In genomic region chr7:1085910-1086421, GRCh38 we compare ENCODE assay signal across 16 cellular contexts. TPM values are rescaled to one million over a fixed set of nuclear protein-coding genes. Genes with fewer than 3 reads are reported as not detected.
A peak's percentile ranks its signal among the peaks of the same experiment; 100 is the strongest.
DNase-seq lines count a peak whose midpoint lies in the region; ATAC-seq and TF ChIP-seq lines count a peak whose summit lies in the region.
"Had no signal": no experiment of that assay in that cellular context is flagged by ENCODE, and none has a peak within 500 bp of the region (broad histone marks: within the 10 kb centered on the region; RNA-seq: fewer than 3 reads in every experiment).

No MANE protein-coding gene starts in this region.

- H3K9me3 ChIP-seq in PC-3 (ENCODE audit: low read length): no peaks in the 10 kb centered on the region
- H3K9me3 ChIP-seq in thoracic aorta: no peaks in the 10 kb centered on the region
- H3K9me3 ChIP-seq in colonic mucosa: no peaks in the 10 kb centered on the region
- no peaks in the 10 kb centered on the region for H3K9me3 ChIP-seq in right atrium auricular region
- H3K9me3 ChIP-seq: psoas muscle had no signal

- H3K36me3 Mint-ChIP-seq in Calu3 (ENCODE audit: insufficient read depth, unreplicated experiment): peaks cover 8% of the 10 kb centered on the region

- no peaks in the 10 kb centered on the region for H3K9me2 ChIP-seq in PC-3 (replicated peaks; ENCODE audit: low read length)

- in situ Hi-C loops in GM13977 (cut with MboI; ENCODE audit: low pct_unique_long_range_greater_than_20kb, low sequenced_read_pairs, unreplicated experiment): loop anchor here (10.0 kb wide), 1 partner anchor 49 kb away; a partner anchor contains a TSS

- intact Hi-C loops in PC-3 (cut with micrococcal nuclease): loop anchor here (2.0 to 5.0 kb wide), 2 partner anchors 59 to 91 kb away; no protein-coding TSS in a partner anchor
- intact Hi-C loops in colonic mucosa (cut with DNase I): loop anchor here (5.0 kb wide), 2 partner anchors 76 to 91 kb away; partner anchors contain the start of gene ZFAND2A
- intact Hi-C loops in Calu3 (cut with micrococcal nuclease; ENCODE audit: unreplicated experiment): no loop called here

- H3K9me3 Mint-ChIP-seq in Calu3 (ENCODE audit: low read depth, unreplicated experiment): no peaks in the 10 kb centered on the region
- H3K9me3 Mint-ChIP-seq: activated naive CD4-positive, alpha-beta T cell treated with anti-CD3 and anti-CD28 coated beads for 36 hours; CD4-positive, alpha-beta T cell; T-helper 2 cell treated with Interferon-gamma antibody and Interleukin-4, amounts not matched to agents 5 μg/mL and 100 μg/mL, for 36 hours had no signal

- POLR2A ChIA-PET in PC-3 (lab: Charles Lee; ENCODE audit: unreplicated experiment): no interaction called here

- H3K27me3 ChIP-seq in PC-3 (ENCODE audit: low read length) (no peaks in the 10 kb centered on the region), thoracic aorta (replicated peaks; ENCODE audit: insufficient read depth) (no peaks in the 10 kb centered on the region), colonic mucosa (no peaks in the 10 kb centered on the region), right atrium auricular region (no peaks in the 10 kb centered on the region)

- BruUV-seq in PC-3 (replicated peaks; lab: Mats Ljungman, UMichigan) (no TSS peak), Calu3 (replicated peaks; lab: Mats Ljungman, UMichigan) (no TSS peak)

- H3K4me2 ChIP-seq in PC-3 (ENCODE audit: low read length): peak overlapping the region; percentile 88

- H3F3A ChIP-seq in PC-3 (ENCODE audit: low read length, unreplicated experiment): no peaks in the 10 kb centered on the region

- H3K9ac ChIP-seq in PC-3 (ENCODE audit: low read length) (no peak overlapping the region; the same call in 1 of the 2 replicates), colonic mucosa (ENCODE audit: low read depth in 2 of 2, low read length in 2 of 2) (no peak overlapping the region)

- TF ChIP-seq CTCF in GM13977 (IDR thresholded peaks at IDR 0.05; ENCODE audit: extremely low read depth, insufficient read depth, missing control alignments): peak; percentile 1
- no peak for TF ChIP-seq CTCF in PC-3 (conservative IDR thresholded peaks at IDR 0.05; ENCODE audit: low read depth, low read length)
- TF ChIP-seq CTCF in thoracic aorta (IDR thresholded peaks at IDR 0.05): no peak
- TF ChIP-seq CTCF in colonic mucosa (IDR thresholded peaks at IDR 0.05): no peak
- no peak for TF ChIP-seq CTCF in Calu3 (IDR thresholded peaks at IDR 0.05; ENCODE audit: unreplicated experiment)
- no peak for TF ChIP-seq CTCF in right atrium auricular region (IDR thresholded peaks at IDR 0.05)

- H3K4me1 Mint-ChIP-seq in Calu3 (ENCODE audit: low read depth, unreplicated experiment): peaks cover 17% of the 10 kb centered on the region

- no peaks in the 10 kb centered on the region for H4K20me1 ChIP-seq in PC-3 (ENCODE audit: low read length)

- peaks cover 31% of the 10 kb centered on the region for H3K4me1 ChIP-seq in PC-3 (ENCODE audit: insufficient read depth, low read length)
- peaks cover 16 to 38% of the 10 kb centered on the region in 2 donors for H3K4me1 ChIP-seq in thoracic aorta (ENCODE audit: control insufficient read depth in 1 of 2, low read depth in 2 of 2)
- H3K4me1 ChIP-seq in colonic mucosa: no peaks in the 10 kb centered on the region
- peaks cover 0 to 48% of the 10 kb centered on the region in 2 donors for H3K4me1 ChIP-seq in right atrium auricular region

- H3K79me2 ChIP-seq in PC-3 (ENCODE audit: low read length): peaks cover 5% of the 10 kb centered on the region

- H3K27me3 Mint-ChIP-seq in Calu3 (ENCODE audit: unreplicated experiment): no peaks in the 10 kb centered on the region
- H3K27me3 Mint-ChIP-seq: CD4-positive, alpha-beta T cell had no signal

- H2AFZ ChIP-seq in PC-3 (ENCODE audit: low read length): no peak overlapping the region

- H3K4me3 ChIP-seq in PC-3 (ENCODE audit: low read length) (no peak overlapping the region), thoracic aorta (peak overlapping the region; percentile 67), colonic mucosa (no peak overlapping the region), right atrium auricular region (no peak overlapping the region)

- DNase-seq in GM13977 (ENCODE audit: low spot score): no peak
- DNase-seq in PC-3: peak; percentile 7
- peak; percentile 68 for DNase-seq in foreskin melanocyte
- no peak for DNase-seq in thoracic aorta (ENCODE audit: low spot score)
- no peak for DNase-seq in colonic mucosa
- DNase-seq in Calu3: no peak
- DNase-seq in right atrium auricular region (ENCODE audit: low spot score): no peak
- DNase-seq: activated CD4-positive, CD25-positive, alpha-beta regulatory T cell treated with anti-CD3 and anti-CD28 coated beads, Interleukin-2, amount 50 U/mL, for 72 hours; GDM1; left ventricle myocardium superior; psoas muscle had no signal

- H3K36me3 ChIP-seq in PC-3 (ENCODE audit: low read depth, low read length) (no peaks in the 10 kb centered on the region), thoracic aorta (no peaks in the 10 kb centered on the region), colonic mucosa (no peaks in the 10 kb centered on the region), right atrium auricular region (no peaks in the 10 kb centered on the region)

- no peak overlapping the region for H3K4me3 Mint-ChIP-seq in Calu3 (ENCODE audit: low read depth, unreplicated experiment)
- H3K4me3 Mint-ChIP-seq: activated naive CD4-positive, alpha-beta T cell treated with anti-CD3 and anti-CD28 coated beads for 36 hours had no signal

- H3K27ac ChIP-seq in PC-3 (ENCODE audit: low read length) (no peak overlapping the region), thoracic aorta (peak overlapping the region; percentile 13 to 38), colonic mucosa (no peak overlapping the region), right atrium auricular region (no peak overlapping the region)
- H3K27ac ChIP-seq: psoas muscle had no signal

- no peak overlapping the region for H3K27ac Mint-ChIP-seq in Calu3 (ENCODE audit: unreplicated experiment)
- H3K27ac Mint-ChIP-seq: activated naive CD4-positive, alpha-beta T cell treated with anti-CD3 and anti-CD28 coated beads for 36 hours; CD4-positive, alpha-beta T cell; T-helper 2 cell treated with Interferon-gamma antibody and Interleukin-4, amounts not matched to agents 5 μg/mL and 100 μg/mL, for 36 hours had no signal

- ATAC-seq in PC-3 (no peak), thoracic aorta (ENCODE audit: insufficient number of reproducible peaks, low FRiP score, low read depth) (no peak), GM21515 (IDR thresholded peaks at IDR 0.05; ENCODE audit: unreplicated experiment) (no peak)
- ATAC-seq: Right ventricle myocardium inferior had no signal

- CTCF ChIA-PET in PC-3 (lab: Charles Lee) (interaction anchor here (0.5 to 0.9 kb wide), 6 partner anchors 10 to 91 kb away, joined by 3 to 15 read pairs (median 6); no protein-coding TSS in a partner anchor), Calu3 (lab: Charles Lee) (interaction anchor here (0.6 to 2.4 kb wide), 7 partner anchors 9 to 350 kb away, joined by 3 to 9 read pairs (median 4); no protein-coding TSS in a partner anchor)

RNA-seq across cellular contexts. Expression of gene GPER1, which starts 1.9 kb away (rescaled TPM):
- total RNA-seq in PC-3 (2014; rRNA removed) (4.9 and 8.0 TPM in 2 replicates), thoracic aorta (1 to 10 TPM; 3.9 to 5.3 TPM), colonic mucosa (1 to 10 TPM; 5.7 to 8.2 TPM), Calu3 (2022) (0.26 and 1.1 TPM in 2 replicates), right atrium auricular region (1 to 10 TPM; 4.6 to 6.9 TPM)
- total RNA-seq: activated naive CD4-positive, alpha-beta T cell treated with anti-CD3 and anti-CD28 coated beads for 36 hours; CD4-positive, alpha-beta T cell had no signal

RNA-seq across cellular contexts. Expression of gene GPR146, which starts 41.6 kb away (rescaled TPM):
- 2.0 and 2.7 TPM in 2 replicates for total RNA-seq in PC-3 (2014; rRNA removed)
- 10 to 100 TPM in 1 of 2 donors, 1 to 10 TPM in 1; 9.0 to 20.3 TPM for total RNA-seq in thoracic aorta
- 1 to 10 TPM; 2.9 to 9.0 TPM for total RNA-seq in colonic mucosa
- 0.66 and 1.8 TPM in 2 replicates for total RNA-seq in Calu3 (2022)
- total RNA-seq in right atrium auricular region: 10 to 100 TPM; 13.4 to 18.6 TPM

Comparison
In these comparisons a context has a peak if more than half of its experiments do, and no peak if none do; other contexts are left out.
1. DNase-seq: peak in PC-3 (single experiment) and foreskin melanocyte (single experiment); none in GM13977 (single experiment), thoracic aorta (single experiment), colonic mucosa (single experiment), Calu3 (single experiment) and right atrium auricular region (single experiment).
2. H3K27ac ChIP-seq: peak in thoracic aorta (2 of 2); none in PC-3 (single experiment), colonic mucosa (single experiment) and right atrium auricular region (0 of 2).